13 cellular contexts compared by ENCODE assay signal in genomic region chr13:112837371-112838037, GRCh38.
DNase-seq lines count a peak whose midpoint lies in the region; ATAC-seq and TF ChIP-seq lines count a peak whose summit lies in the region.
"Had no signal": no experiment of that assay in that cellular context is flagged by ENCODE, and none has a peak within 500 bp of the region (broad histone marks: within the 10 kb centered on the region; RNA-seq: fewer than 3 reads in every experiment).

No MANE protein-coding gene starts in this region.

- no peaks in the 10 kb centered on the region for H3K27me3 ChIP-seq in CD8-positive, alpha-beta T cell (ENCODE audit: insufficient read depth, low read length)
- H3K27me3 ChIP-seq: SJSA1 had no signal

- POLR2A ChIA-PET in CD8-positive, alpha-beta T cell (lab: Charles Lee): no interaction called here

- CTCF ChIA-PET in CD8-positive, alpha-beta T cell (lab: Charles Lee): no interaction called here

- H3K27ac Mint-ChIP-seq in neural crest cell (ENCODE audit: unreplicated experiment): peak overlapping the region; percentile 81
- no peak overlapping the region for H3K27ac Mint-ChIP-seq in CD8-positive, alpha-beta T cell

- H3K4me1 ChIP-seq in CD8-positive, alpha-beta T cell (ENCODE audit: insufficient read depth, low read length): no peaks in the 10 kb centered on the region
- H3K4me1 ChIP-seq: SJSA1 had no signal

- peaks cover 22% of the 10 kb centered on the region for H3K36me3 Mint-ChIP-seq in neural crest cell (ENCODE audit: low read depth)
- H3K36me3 Mint-ChIP-seq in CD8-positive, alpha-beta T cell: peaks cover 66% of the 10 kb centered on the region

- no peaks in the 10 kb centered on the region for H3K4me1 Mint-ChIP-seq in neural crest cell
- H3K4me1 Mint-ChIP-seq in CD8-positive, alpha-beta T cell (ENCODE audit: low read depth): no peaks in the 10 kb centered on the region

- H3K27ac ChIP-seq in CD8-positive, alpha-beta T cell (ENCODE audit: low read depth, low read length): no peak overlapping the region
- H3K27ac ChIP-seq: SJSA1 had no signal

- H3K36me3 ChIP-seq in CD8-positive, alpha-beta T cell (ENCODE audit: insufficient read depth, low read length): peaks cover 12% of the 10 kb centered on the region
- H3K36me3 ChIP-seq: SJSA1 had no signal

- no peak overlapping the region for H3K4me3 ChIP-seq in fibroblast of the aortic adventitia (ENCODE audit: low read depth, low read length)
- H3K4me3 ChIP-seq in CD8-positive, alpha-beta T cell (ENCODE audit: low read depth, low read length): no peak overlapping the region
- H3K4me3 ChIP-seq: SJSA1 had no signal

- no peaks in the 10 kb centered on the region for H3K9me3 ChIP-seq in CD8-positive, alpha-beta T cell (ENCODE audit: low read length)
- H3K9me3 ChIP-seq: SJSA1 had no signal

- TF ChIP-seq CTCF in fibroblast of the aortic adventitia (IDR thresholded peaks at IDR 0.05; ENCODE audit: insufficient read depth, low read length) (no peak), neural crest cell (conservative IDR thresholded peaks at IDR 0.05) (no peak)
- TF ChIP-seq CTCF in CD8-positive, alpha-beta T cell (IDR thresholded peaks at IDR 0.05): no peak

- no peaks in the 10 kb centered on the region for H3K9me3 Mint-ChIP-seq in neural crest cell
- no peaks in the 10 kb centered on the region for H3K9me3 Mint-ChIP-seq in CD8-positive, alpha-beta T cell

- peak; percentile 56 for DNase-seq in Ammon's horn (ENCODE audit: low spot score)
- peak; percentile 46 for DNase-seq in NCI-H2107 treated with DMSO at 0.1 percent for 48 hours (lab: John Stamatoyannopoulos, UW; ENCODE audit: unreplicated experiment)
- peak; percentile 87 for DNase-seq in fibroblast of the aortic adventitia (ENCODE audit: low read depth)
- DNase-seq in neural crest cell (ENCODE audit: low read depth, low spot score): no peak
- no peak for DNase-seq in effector CD8-positive, alpha-beta T cell (lab: John Stamatoyannopoulos, UW)
- no peak for DNase-seq in dermis blood vessel endothelial cell
- DNase-seq in CD8-positive, alpha-beta T cell: no peak
- DNase-seq in GM19240 (ENCODE audit: insufficient read length, low spot score): no peak
- DNase-seq: Calu3; NCI-H1930; NCI-H526; stimulated activated CD4-positive, alpha-beta T cell treated with anti-CD3 and anti-CD28 coated beads, Interleukin-4, amount 100 ng/mL, for 1 hour had no signal

- H3K4me3 Mint-ChIP-seq in neural crest cell: no peak overlapping the region
- H3K4me3 Mint-ChIP-seq in CD8-positive, alpha-beta T cell: no peak overlapping the region

- no peaks in the 10 kb centered on the region for H3K27me3 Mint-ChIP-seq in neural crest cell (ENCODE audit: low read depth)
- no peaks in the 10 kb centered on the region for H3K27me3 Mint-ChIP-seq in CD8-positive, alpha-beta T cell (ENCODE audit: low read depth)

- intact Hi-C loops in CD8-positive, alpha-beta T cell (cut with DNase I, micrococcal nuclease): no loop called here

- no peak for ATAC-seq in CD8-positive, alpha-beta T cell

Comparison
In these comparisons a context has a peak if more than half of its experiments do, and no peak if none do; other contexts are left out.
1. DNase-seq: peak in Ammon's horn (single experiment), NCI-H2107 treated with DMSO at 0.1 percent for 48 hours (single experiment) and fibroblast of the aortic adventitia (single experiment); none in neural crest cell (single experiment), effector CD8-positive, alpha-beta T cell (single experiment), dermis blood vessel endothelial cell (single experiment), CD8-positive, alpha-beta T cell (0 of 7) and GM19240 (single experiment).